ENCODE assay signal across 23 cellular contexts in genomic region chr17:74925242-74925641, GRCh38. TPM values are rescaled to one million over a fixed set of nuclear protein-coding genes. Genes with fewer than 3 reads are reported as not detected.
"Had no signal": no experiment of that assay in that cellular context is flagged by ENCODE, and none has a peak within 500 bp of the region (broad histone marks: within the 10 kb centered on the region; RNA-seq: fewer than 3 reads in every experiment).

No MANE protein-coding gene starts in this region.

- H3K27ac Mint-ChIP-seq: immature natural killer cell, nephron progenitor cell had no signal

- H3K9me3 ChIP-seq: esophagus muscularis mucosa, gastrocnemius medialis, heart right ventricle, left ventricle myocardium inferior, sigmoid colon, stomach, thoracic aorta, transverse colon had no signal

- DNase-seq: effector memory CD4-positive, alpha-beta T cell; gastrocnemius medialis; heart right ventricle; immature natural killer cell; kidney; left cardiac atrium; left ventricle myocardium inferior; mesenchymal stem cell; midbrain; sigmoid colon; stomach; substantia nigra; transverse colon had no signal

- H3K27ac ChIP-seq: epithelial cell of prostate, esophagus muscularis mucosa, gastrocnemius medialis, heart right ventricle, left ventricle myocardium inferior, sigmoid colon, skin epidermis, stomach, thoracic aorta, transverse colon had no signal

- H3K9me3 Mint-ChIP-seq: immature natural killer cell, nephron progenitor cell had no signal

- FAIRE-seq: kidney had no signal

- H3K36me3 ChIP-seq: esophagus muscularis mucosa, gastrocnemius medialis, heart right ventricle, left ventricle myocardium inferior, sigmoid colon, stomach, thoracic aorta, transverse colon had no signal

- H3K4me3 ChIP-seq: left ventricle myocardium inferior, lung, sigmoid colon, skin epidermis had no signal

- H3K36me3 Mint-ChIP-seq: immature natural killer cell had no signal

- ATAC-seq: gastrocnemius medialis, heart right ventricle, left cardiac atrium had no signal

RNA-seq across cellular contexts. Expression of gene OTOP2, which starts 1.2 kb away (rescaled TPM):
- total RNA-seq: esophagus muscularis mucosa, fibroblast of villous mesenchyme, heart right ventricle, kidney, left cardiac atrium, left ventricle myocardium inferior, lung, osteocyte, pulmonary artery endothelial cell, thoracic aorta, ureter had no signal
- polyA plus RNA-seq: heart right ventricle, immature natural killer cell, lung had no signal

RNA-seq across cellular contexts. Expression of gene USH1G, which starts 2.2 kb away (rescaled TPM):
- total RNA-seq: fibroblast of villous mesenchyme, gastrocnemius medialis, heart right ventricle, left ventricle myocardium inferior, lung, osteocyte, pulmonary artery endothelial cell, sigmoid colon, thoracic aorta had no signal
- polyA plus RNA-seq: heart right ventricle, immature natural killer cell had no signal

RNA-seq across cellular contexts. Expression of gene OTOP3, which starts 10.5 kb away (rescaled TPM):
- total RNA-seq: esophagus muscularis mucosa, fibroblast of villous mesenchyme, gastrocnemius medialis, heart right ventricle, kidney, left cardiac atrium, left ventricle myocardium inferior, lung, osteocyte, pulmonary artery endothelial cell, sigmoid colon, thoracic aorta, ureter had no signal
- polyA plus RNA-seq: heart right ventricle, immature natural killer cell, lung had no signal

RNA-seq across cellular contexts. Expression of gene FADS6, which starts 31.8 kb away (rescaled TPM):
- total RNA-seq: fibroblast of villous mesenchyme, gastrocnemius medialis, heart right ventricle, kidney, left cardiac atrium, left ventricle myocardium inferior, lung, osteocyte, pulmonary artery endothelial cell, sigmoid colon, thoracic aorta had no signal
- polyA plus RNA-seq: heart right ventricle, immature natural killer cell, lung had no signal
